28 cellular contexts compared by ENCODE assay signal in genomic region chr3:157301755-157302154, GRCh38.
"Had no signal": no experiment of that assay in that cellular context is flagged by ENCODE, and none has a peak within 500 bp of the region (broad histone marks: within the 10 kb centered on the region; RNA-seq: fewer than 3 reads in every experiment).

No MANE protein-coding gene starts in this region.

- ATAC-seq: activated CD4-positive, CD25-positive, alpha-beta regulatory T cell treated with anti-CD3 and anti-CD28 coated beads, Interleukin-2, amount 50 U/mL, for 24 hours; activated CD8-positive, alpha-beta T cell treated with anti-CD3 and anti-CD28 coated beads for 36 hours; activated T-cell treated with anti-CD3 and anti-CD28 coated beads, Interleukin-2, amount 50 U/mL, for 4 hours; activated T-helper 17 cell treated with anti-CD3 and anti-CD28 coated beads, Interleukin-2, amount 50 U/mL, for 72 hours; body of pancreas; T-helper 17 cell had no signal

- DNase-seq: activated B cell treated with CpG ODN at 0.5 μM for 24 hours; activated CD4-positive, alpha-beta T cell treated with anti-CD3 and anti-CD28 coated beads for 48 hours; activated CD4-positive, alpha-beta T cell treated with anti-CD3 and anti-CD28 coated beads, Interleukin-2, amount 50 U/mL, for 1 hour; activated CD4-positive, alpha-beta T cell treated with anti-CD3 and anti-CD28 coated beads, Interleukin-2, amount 50 U/mL, for 48 hours; activated CD8-positive, alpha-beta memory T cell treated with anti-CD3 and anti-CD28 coated beads for 24 hours; activated CD8-positive, alpha-beta T cell treated with anti-CD3 and anti-CD28 coated beads for 36 hours; activated effector memory CD4-positive, alpha-beta T cell treated with Interleukin-2 at 50 U/mL for 16 hours; activated gamma-delta T cell treated with Interleukin-2 at 50 U/mL for 16 hours; activated naive CD4-positive, alpha-beta T cell treated with anti-CD3 and anti-CD28 coated beads, Interleukin-2, amount 50 U/mL, for 16 hours; activated naive CD4-positive, alpha-beta T cell treated with Interleukin-2 at 50 U/mL for 16 hours; activated T-cell treated with anti-CD3 and anti-CD28 coated beads, Interleukin-2, amount 50 U/mL, for 4 hours; adrenal gland; amygdala; aorta; body of pancreas; central memory CD4-positive, alpha-beta T cell; cerebellar nuclear complex; colonic mucosa; effector CD8-positive, alpha-beta T cell; esophagus squamous epithelium; head of caudate nucleus; T-helper 17 cell; T1000; WERI-Rb-1 had no signal

- H3K27me3 ChIP-seq: adrenal gland, body of pancreas, cardiac muscle cell, colonic mucosa, esophagus squamous epithelium had no signal

- H3K27ac ChIP-seq: adrenal gland, body of pancreas, cardiac muscle cell, colonic mucosa, epithelial cell of prostate, esophagus squamous epithelium, WERI-Rb-1 had no signal

- H3K4me1 ChIP-seq: adrenal gland, body of pancreas, colonic mucosa, esophagus squamous epithelium had no signal

- H3K9me3 ChIP-seq: adrenal gland, body of pancreas, colonic mucosa, esophagus squamous epithelium had no signal

- H3K36me3 ChIP-seq: adrenal gland, cardiac muscle cell, colonic mucosa, esophagus squamous epithelium, WERI-Rb-1 had no signal

- H3K4me3 ChIP-seq: adrenal gland, body of pancreas, cardiac muscle cell, colonic mucosa, esophagus squamous epithelium had no signal
